28 cellular contexts compared by ENCODE assay signal in genomic region chr7:130256716-130257115, GRCh38. TPM values are rescaled to one million over a fixed set of nuclear protein-coding genes. Genes with fewer than 3 reads are reported as not detected.
"Had no signal": no experiment of that assay in that cellular context is flagged by ENCODE, and none has a peak within 500 bp of the region (broad histone marks: within the 10 kb centered on the region; RNA-seq: fewer than 3 reads in every experiment).

No MANE protein-coding gene starts in this region.

- FAIRE-seq: kidney had no signal

- ATAC-seq: esophagus mucosa, gastrocnemius medialis, heart right ventricle, left cardiac atrium, lower lobe of right lung had no signal

- H3K27me3 ChIP-seq: heart right ventricle, neutrophil, sigmoid colon, stomach, transverse colon had no signal

- H3K4me1 ChIP-seq: gastrocnemius medialis, heart right ventricle, left ventricle myocardium inferior, lower lobe of right lung, sigmoid colon, stomach, transverse colon had no signal

- H3K27ac Mint-ChIP-seq: naive B cell, nephron had no signal

- H3K4me3 ChIP-seq: coronary artery, gastrocnemius medialis, heart right ventricle, left ventricle myocardium inferior, lower lobe of right lung, sigmoid colon, skin epidermis, stomach, thoracic aorta, transverse colon had no signal

- H3K4me1 Mint-ChIP-seq: naive B cell, nephron had no signal

- H3K4me3 Mint-ChIP-seq: naive B cell, nephron had no signal

- H3K36me3 ChIP-seq: gastrocnemius medialis, heart right ventricle, left ventricle myocardium inferior, lower lobe of right lung, neutrophil, sigmoid colon, stomach, thoracic aorta, transverse colon had no signal

- DNase-seq: effector CD4-positive, alpha-beta T cell; gastrocnemius medialis; heart right ventricle; hypothalamus; kidney; left cardiac atrium; left ventricle myocardium inferior; lower lobe of right lung; mesenchymal stem cell; naive B cell; posterior cingulate gyrus; sigmoid colon; stimulated activated naive CD4-positive, alpha-beta T cell; stomach; substantia nigra; transverse colon had no signal

- H3K27ac ChIP-seq: coronary artery, gastrocnemius medialis, heart right ventricle, left ventricle myocardium inferior, lower lobe of right lung, neutrophil, sigmoid colon, skin epidermis, stomach, thoracic aorta, transverse colon had no signal

RNA-seq across cellular contexts. Expression of gene CPA2, which starts 9.9 kb away (rescaled TPM):
- total RNA-seq: chondrocyte, dermis microvascular lymphatic vessel endothelial cell, esophagus mucosa, fibroblast of lung, gastrocnemius medialis, kidney, left ventricle myocardium inferior, lower lobe of right lung, osteocyte, pulmonary artery endothelial cell, sigmoid colon, ureter had no signal

RNA-seq across cellular contexts. Expression of gene CPA4, which starts 36.2 kb away (rescaled TPM):
- total RNA-seq: dermis microvascular lymphatic vessel endothelial cell, gastrocnemius medialis, left ventricle myocardium inferior, lower lobe of right lung, sigmoid colon, stomach, thoracic aorta, transverse colon, ureter had no signal

RNA-seq across cellular contexts. Expression of gene SSMEM1, which starts 49.1 kb away (rescaled TPM):
- total RNA-seq: chondrocyte, dermis microvascular lymphatic vessel endothelial cell, esophagus mucosa, fibroblast of lung, gastrocnemius medialis, heart right ventricle, kidney, left cardiac atrium, left ventricle myocardium inferior, lower lobe of right lung, osteocyte, pulmonary artery endothelial cell, sigmoid colon, stomach, thoracic aorta, transverse colon, ureter had no signal
- polyA plus RNA-seq: fibroblast of lung, heart right ventricle, sigmoid colon, stomach had no signal
